ENCODE assay signal across 21 cellular contexts in genomic region chr17:17130077-17130844, GRCh38.
DNase-seq lines count a peak whose midpoint lies in the region; ATAC-seq, FAIRE-seq and TF ChIP-seq lines count a peak whose summit lies in the region.
"Had no signal": no experiment of that assay in that cellular context is flagged by ENCODE, and none has a peak within 500 bp of the region (broad histone marks: within the 10 kb centered on the region; RNA-seq: fewer than 3 reads in every experiment).

No MANE protein-coding gene starts in this region.

- no peak for ATAC-seq in activated CD8-positive, alpha-beta T cell treated with anti-CD3 and anti-CD28 coated beads, Interleukin-2, amount 10 ng/mL, durations not matched to agents 7 days and 5 days
- ATAC-seq in activated CD8-positive, alpha-beta T cell treated with anti-CD3 and anti-CD28 coated beads for 36 hours: no peak
- no peak for ATAC-seq in GM18519 (IDR thresholded peaks at IDR 0.05; ENCODE audit: low FRiP score, unreplicated experiment)
- ATAC-seq: heart right ventricle had no signal

- no peak overlapping the region for H2AFZ ChIP-seq in osteoblast (ENCODE audit: low read length)
- H2AFZ ChIP-seq: PC-9 had no signal

- no peak for DNase-seq in activated CD8-positive, alpha-beta T cell treated with anti-CD3 and anti-CD28 coated beads, Interleukin-2, amount 10 ng/mL, durations not matched to agents 7 days and 5 days
- no peak for DNase-seq in activated CD8-positive, alpha-beta T cell treated with anti-CD3 and anti-CD28 coated beads for 36 hours
- DNase-seq in LNCaP clone FGC (ENCODE audit: low read depth): no peak
- DNase-seq in endodermal cell: no peak
- peak; percentile 23 for DNase-seq in osteoblast (ENCODE audit: insufficient read length, low spot score, missing footprints)
- no peak for DNase-seq in HTR-8/SVneo (ENCODE audit: insufficient read length, low spot score)
- DNase-seq in NCI-H82 treated with DMSO at 0.1 percent for 48 hours (lab: John Stamatoyannopoulos, UW; ENCODE audit: unreplicated experiment): no peak
- DNase-seq: activated CD4-positive, alpha-beta T cell treated with anti-CD3 and anti-CD28 coated beads, Interleukin-2, amount 50 U/mL, for 48 hours; activated naive CD4-positive, alpha-beta T cell treated with anti-CD3 and anti-CD28 coated beads, Interleukin-2, amount 10 ng/mL, durations not matched to agents 7 days and 5 days; activated T-cell treated with anti-CD3 and anti-CD28 coated beads, Interleukin-2, amount 50 U/mL, for 24 hours; aorta; heart right ventricle; NCI-H1436 treated with DMSO at 0.1 percent for 48 hours; NCI-H748 treated with DMSO at 0.1 percent for 48 hours; spleen; stimulated activated CD4-positive, alpha-beta T cell treated with anti-CD3 and anti-CD28 coated beads, Interleukin-4, amount 100 ng/mL, for 24 hours had no signal

- H3K36me3 ChIP-seq in endodermal cell (ENCODE audit: control insufficient read depth, insufficient read depth, low read length) (peaks cover 22% of the 10 kb centered on the region), osteoblast (ENCODE audit: insufficient read depth, low read length) (peaks cover 78% of the 10 kb centered on the region)

- H3K4me3 Mint-ChIP-seq in activated CD8-positive, alpha-beta T cell treated with anti-CD3 and anti-CD28 coated beads, Interleukin-2, amount 10 ng/mL, durations not matched to agents 7 days and 5 days: no peak overlapping the region
- no peak overlapping the region for H3K4me3 Mint-ChIP-seq in activated CD8-positive, alpha-beta T cell treated with anti-CD3 and anti-CD28 coated beads for 36 hours
- no peak overlapping the region for H3K4me3 Mint-ChIP-seq in endodermal cell
- H3K4me3 Mint-ChIP-seq: activated naive CD4-positive, alpha-beta T cell treated with anti-CD3 and anti-CD28 coated beads, Interleukin-2, amount 10 ng/mL, durations not matched to agents 7 days and 5 days; activated T-cell treated with anti-CD3 and anti-CD28 coated beads, Interleukin-2, amount 50 U/mL, for 24 hours had no signal

- H3K9ac ChIP-seq in endodermal cell (ENCODE audit: extremely low read depth, low read length, poor library complexity, severe bottlenecking): no peak overlapping the region

- H3K9me3 ChIP-seq in endodermal cell (ENCODE audit: control insufficient read depth, low read length) (no peaks in the 10 kb centered on the region), osteoblast (ENCODE audit: low read depth, low read length) (no peaks in the 10 kb centered on the region)
- H3K9me3 ChIP-seq: heart right ventricle, SJCRH30, spleen had no signal

- no peaks in the 10 kb centered on the region for H3K27me3 ChIP-seq in endodermal cell (ENCODE audit: control insufficient read depth, insufficient read depth, low read length, poor library complexity, severe bottlenecking)
- H3K27me3 ChIP-seq in osteoblast (ENCODE audit: insufficient read depth, low read length): no peaks in the 10 kb centered on the region
- H3K27me3 ChIP-seq: heart right ventricle, SJCRH30, spleen had no signal

- peaks cover 98% of the 10 kb centered on the region for H3K79me2 ChIP-seq in osteoblast (ENCODE audit: insufficient read depth, low read length)

- no peak for TF ChIP-seq CTCF in activated CD8-positive, alpha-beta T cell treated with anti-CD3 and anti-CD28 coated beads for 36 hours (IDR thresholded peaks at IDR 0.05)
- TF ChIP-seq CTCF in LNCaP clone FGC (IDR thresholded peaks at IDR 0.05; ENCODE audit: control insufficient read depth, extremely low read depth, insufficient read depth): peak; percentile 24; the same call in 1 of the 2 replicates
- TF ChIP-seq CTCF in endodermal cell (conservative IDR thresholded peaks at IDR 0.05): peak; percentile 34
- TF ChIP-seq CTCF in osteoblast (IDR thresholded peaks at IDR 0.05; ENCODE audit: extremely low read depth, low read depth, low read length): no peak

- no peak for FAIRE-seq in HTR-8/SVneo (lab: Jason Lieb, UNC)
- FAIRE-seq: G401.6 had no signal

- H3K27ac Mint-ChIP-seq in activated CD8-positive, alpha-beta T cell treated with anti-CD3 and anti-CD28 coated beads, Interleukin-2, amount 10 ng/mL, durations not matched to agents 7 days and 5 days: peak overlapping the region; percentile 33
- H3K27ac Mint-ChIP-seq in activated CD8-positive, alpha-beta T cell treated with anti-CD3 and anti-CD28 coated beads for 36 hours: no peak overlapping the region
- H3K27ac Mint-ChIP-seq in endodermal cell: no peak overlapping the region
- H3K27ac Mint-ChIP-seq: activated naive CD4-positive, alpha-beta T cell treated with anti-CD3 and anti-CD28 coated beads, Interleukin-2, amount 10 ng/mL, durations not matched to agents 7 days and 5 days; activated T-cell treated with anti-CD3 and anti-CD28 coated beads, Interleukin-2, amount 50 U/mL, for 24 hours had no signal

- peaks cover 29% of the 10 kb centered on the region for H3K4me1 Mint-ChIP-seq in activated CD8-positive, alpha-beta T cell treated with anti-CD3 and anti-CD28 coated beads, Interleukin-2, amount 10 ng/mL, durations not matched to agents 7 days and 5 days (ENCODE audit: low read depth)
- peaks cover 24% of the 10 kb centered on the region for H3K4me1 Mint-ChIP-seq in activated CD8-positive, alpha-beta T cell treated with anti-CD3 and anti-CD28 coated beads for 36 hours (ENCODE audit: low read depth)
- H3K4me1 Mint-ChIP-seq in endodermal cell: no peaks in the 10 kb centered on the region

- peaks cover 72% of the 10 kb centered on the region for H4K20me1 ChIP-seq in osteoblast (ENCODE audit: insufficient read depth, low read length)

- no peak overlapping the region for H3K4me3 ChIP-seq in LNCaP clone FGC (ENCODE audit: low read depth, low read length)
- H3K4me3 ChIP-seq in endodermal cell (ENCODE audit: low read length): no peak overlapping the region
- no peak overlapping the region for H3K4me3 ChIP-seq in osteoblast (ENCODE audit: insufficient read depth, low read length)
- H3K4me3 ChIP-seq: heart right ventricle, PC-9, SJCRH30, spleen had no signal

- no peak overlapping the region for H3K27ac ChIP-seq in endodermal cell (ENCODE audit: low read depth, low read length)
- H3K27ac ChIP-seq in osteoblast (ENCODE audit: low read depth, low read length): no peak overlapping the region
- H3K27ac ChIP-seq: C4-2B, heart right ventricle, PC-9, SJCRH30, spleen had no signal

- H3K4me2 ChIP-seq in osteoblast (ENCODE audit: insufficient read depth, low read length): no peak overlapping the region
- H3K4me2 ChIP-seq: PC-9 had no signal

- intact Hi-C loops in activated CD8-positive, alpha-beta T cell treated with anti-CD3 and anti-CD28 coated beads for 36 hours (cut with micrococcal nuclease): no loop called here

- H3K27me3 Mint-ChIP-seq in activated CD8-positive, alpha-beta T cell treated with anti-CD3 and anti-CD28 coated beads, Interleukin-2, amount 10 ng/mL, durations not matched to agents 7 days and 5 days (ENCODE audit: low read depth): no peaks in the 10 kb centered on the region
- no peaks in the 10 kb centered on the region for H3K27me3 Mint-ChIP-seq in activated CD8-positive, alpha-beta T cell treated with anti-CD3 and anti-CD28 coated beads for 36 hours
- H3K27me3 Mint-ChIP-seq in endodermal cell (ENCODE audit: insufficient read depth): no peaks in the 10 kb centered on the region
- H3K27me3 Mint-ChIP-seq: activated naive CD4-positive, alpha-beta T cell treated with anti-CD3 and anti-CD28 coated beads, Interleukin-2, amount 10 ng/mL, durations not matched to agents 7 days and 5 days; activated T-cell treated with anti-CD3 and anti-CD28 coated beads, Interleukin-2, amount 50 U/mL, for 24 hours had no signal

- CTCF ChIA-PET in activated CD8-positive, alpha-beta T cell treated with anti-CD3 and anti-CD28 coated beads, Interleukin-2, amount 10 ng/mL, durations not matched to agents 7 days and 5 days (lab: Charles Lee): no interaction called here
- CTCF ChIA-PET in activated CD8-positive, alpha-beta T cell treated with anti-CD3 and anti-CD28 coated beads for 36 hours (lab: Charles Lee): interaction anchor here (1.2 kb wide), 1 partner anchor 184 kb away, joined by 3 read pairs; no protein-coding TSS in a partner anchor

- POLR2A ChIA-PET in activated CD8-positive, alpha-beta T cell treated with anti-CD3 and anti-CD28 coated beads, Interleukin-2, amount 10 ng/mL, durations not matched to agents 7 days and 5 days (lab: Charles Lee): no interaction called here
- POLR2A ChIA-PET in activated CD8-positive, alpha-beta T cell treated with anti-CD3 and anti-CD28 coated beads for 36 hours (lab: Charles Lee): no interaction called here

- H3K36me3 Mint-ChIP-seq in activated CD8-positive, alpha-beta T cell treated with anti-CD3 and anti-CD28 coated beads, Interleukin-2, amount 10 ng/mL, durations not matched to agents 7 days and 5 days (ENCODE audit: low read depth): peaks cover 14% of the 10 kb centered on the region
- H3K36me3 Mint-ChIP-seq in activated CD8-positive, alpha-beta T cell treated with anti-CD3 and anti-CD28 coated beads for 36 hours (ENCODE audit: low read depth): peaks cover 2% of the 10 kb centered on the region
- peaks cover 13% of the 10 kb centered on the region for H3K36me3 Mint-ChIP-seq in endodermal cell (ENCODE audit: low read depth)

- H3K9me3 Mint-ChIP-seq in activated CD8-positive, alpha-beta T cell treated with anti-CD3 and anti-CD28 coated beads, Interleukin-2, amount 10 ng/mL, durations not matched to agents 7 days and 5 days (ENCODE audit: insufficient read depth): no peaks in the 10 kb centered on the region
- no peaks in the 10 kb centered on the region for H3K9me3 Mint-ChIP-seq in activated CD8-positive, alpha-beta T cell treated with anti-CD3 and anti-CD28 coated beads for 36 hours
- H3K9me3 Mint-ChIP-seq in endodermal cell: no peaks in the 10 kb centered on the region
- H3K9me3 Mint-ChIP-seq: activated naive CD4-positive, alpha-beta T cell treated with anti-CD3 and anti-CD28 coated beads, Interleukin-2, amount 10 ng/mL, durations not matched to agents 7 days and 5 days; activated T-cell treated with anti-CD3 and anti-CD28 coated beads, Interleukin-2, amount 50 U/mL, for 24 hours had no signal

- H3K4me1 ChIP-seq in endodermal cell (ENCODE audit: control insufficient read depth, insufficient read depth, low read length) (no peaks in the 10 kb centered on the region), osteoblast (ENCODE audit: insufficient read depth, low read length) (peaks cover 5% of the 10 kb centered on the region)

- 88 to 89% methylated on average over 1 to 12 of the region's 12 CpGs for WGBS in endodermal cell (ENCODE audit: insufficient coverage in 1 of 2, insufficient read length in 1 of 2), 2 experiments

Comparison
In these comparisons a context has a peak if more than half of its experiments do, and no peak if none do; other contexts are left out.
1. CTCF ChIP-seq: peak in LNCaP clone FGC (single experiment) and endodermal cell (single experiment); none in activated CD8-positive, alpha-beta T cell treated with anti-CD3 and anti-CD28 coated beads for 36 hours (single experiment) and osteoblast (single experiment).